Comparison of ENCODE assay signal across 6 cellular contexts in the genomic region with DNA sequence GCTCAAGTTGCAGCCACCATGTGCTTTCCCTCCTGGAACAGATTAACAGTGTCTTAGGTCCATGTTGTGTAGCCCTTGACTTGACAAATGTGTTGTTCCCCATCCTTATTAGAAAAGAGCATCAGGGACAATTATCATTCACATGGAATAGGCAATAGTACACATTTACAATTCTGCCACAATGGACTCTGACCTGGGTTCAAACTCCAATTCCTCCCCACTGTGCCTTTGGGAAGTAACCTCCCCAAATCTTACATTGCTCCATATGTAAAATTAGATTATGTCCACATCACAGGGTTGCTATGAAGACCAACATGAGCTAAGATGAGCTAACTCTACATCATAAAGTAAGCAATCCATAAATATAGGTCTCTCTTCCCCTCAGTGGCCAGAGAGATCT.
"Had no signal": no experiment of that assay in that cellular context is flagged by ENCODE, and none has a peak within 500 bp of the region (broad histone marks: within the 10 kb centered on the region; RNA-seq: fewer than 3 reads in every experiment).

No MANE protein-coding gene starts in this region.

- FAIRE-seq: GM12878, GM12891, GM12892, GM18507 had no signal

- ATAC-seq: GM12878 had no signal

- DNase-seq: GDM1, GF-D8 had no signal

- H3K4me3 ChIP-seq: GM12878 had no signal
